In the genomic region with DNA sequence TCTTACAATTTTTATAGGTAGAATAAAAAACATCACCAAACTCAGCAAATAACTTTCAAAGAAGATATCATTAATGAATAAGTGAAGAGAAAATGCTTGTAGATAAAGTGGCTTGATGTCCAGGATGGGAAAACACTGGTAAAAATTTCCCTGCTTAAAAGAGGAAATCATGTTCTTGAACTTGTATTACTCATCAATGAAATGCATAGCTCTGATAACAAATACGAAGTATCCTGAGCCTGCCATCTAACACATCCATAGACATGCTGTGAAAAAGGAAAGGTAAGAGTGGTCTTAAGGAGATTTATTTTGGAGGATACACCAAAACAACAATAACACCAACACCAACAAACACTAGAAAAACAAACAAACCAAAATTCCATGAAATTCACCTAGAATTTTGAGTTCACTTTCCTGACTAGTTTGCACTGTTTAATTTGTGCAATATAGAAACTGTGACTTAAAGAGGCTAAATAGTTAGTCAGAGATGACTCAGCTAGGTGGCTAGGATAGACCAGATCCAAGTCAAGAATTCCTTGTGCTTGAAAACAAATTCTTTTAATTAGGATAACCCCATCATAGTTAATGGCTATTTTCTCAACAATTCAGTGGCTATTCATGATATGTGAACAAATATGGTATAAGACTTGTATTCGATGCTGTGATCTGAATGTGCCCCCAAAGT, we compare ENCODE assay signal across 21 cellular contexts.
DNase-seq lines count a peak whose midpoint lies in the region; ATAC-seq and TF ChIP-seq lines count a peak whose summit lies in the region.
"Had no signal": no experiment of that assay in that cellular context is flagged by ENCODE, and none has a peak within 500 bp of the region (broad histone marks: within the 10 kb centered on the region; RNA-seq: fewer than 3 reads in every experiment).

No MANE protein-coding gene starts in this region.

- H3K4me3 ChIP-seq in PC-3 (ENCODE audit: low read length), result peak overlapping the region; percentile 48
- H3K4me3 ChIP-seq in cardiac fibroblast (replicated peaks in 1 of 2; ENCODE audit: low read depth in 2 of 2, low read length in 2 of 2), result no peak overlapping the region
- no peak overlapping the region for H3K4me3 ChIP-seq in body of pancreas
- H3K4me3 ChIP-seq: GM12878, lower lobe of right lung, right atrium auricular region, SK-N-MC, tibial artery had no signal

- H4K20me1 ChIP-seq in PC-3 (ENCODE audit: low read length), result no peaks in the 10 kb centered on the region

- 62 to 68% methylated on average over 2 of the region's 2 CpGs for WGBS in body of pancreas, 2 donors

- H3K27ac ChIP-seq in PC-3 (ENCODE audit: low read length) (peak overlapping the region; percentile 88), body of pancreas (no peak overlapping the region)
- H3K27ac ChIP-seq: lower lobe of right lung, right atrium auricular region, SK-N-MC, tibial artery had no signal

- no peaks in the 10 kb centered on the region for H3K27me3 ChIP-seq in PC-3 (ENCODE audit: low read length)
- H3K27me3 ChIP-seq in body of pancreas, result no peaks in the 10 kb centered on the region
- H3K27me3 ChIP-seq: right atrium auricular region, tibial artery had no signal

- H3K79me2 ChIP-seq in PC-3 (ENCODE audit: low read length), result no peaks in the 10 kb centered on the region

- peak overlapping the region; percentile 76 for H3K4me2 ChIP-seq in PC-3 (ENCODE audit: low read length)

- H3K4me1 ChIP-seq in PC-3 (ENCODE audit: insufficient read depth, low read length) (peaks cover 44% of the 10 kb centered on the region), body of pancreas (no peaks in the 10 kb centered on the region)
- H3K4me1 ChIP-seq: lower lobe of right lung, right atrium auricular region, tibial artery had no signal

- intact Hi-C loops in PC-3 (cut with micrococcal nuclease), result loop anchor here (2.0 to 10.0 kb wide), 2 partner anchors 244 to 612 kb away; no protein-coding TSS in a partner anchor
- intact Hi-C loops in body of pancreas (cut with DNase I), result no loop called here

- ATAC-seq in PC-3, result peak; percentile 65
- ATAC-seq in body of pancreas, result no peak
- no peak for ATAC-seq in GM21447 (IDR thresholded peaks at IDR 0.05; ENCODE audit: unreplicated experiment)
- ATAC-seq in HG02852 (IDR thresholded peaks at IDR 0.05; ENCODE audit: unreplicated experiment), result no peak
- ATAC-seq: GM12878; lower lobe of right lung; natural killer cell treated with Interleukin-12 subunit alpha and Interleukin-12 subunit beta and Interleukin-15 and Interleukin-18, amount 100 ng/mL, for 72 hours had no signal

- H2AFZ ChIP-seq in PC-3 (ENCODE audit: low read length), result peak overlapping the region; percentile 22; the same call in 1 of the 2 replicates

- no peaks in the 10 kb centered on the region for H3K9me3 ChIP-seq in PC-3 (ENCODE audit: low read length)
- no peaks in the 10 kb centered on the region for H3K9me3 ChIP-seq in body of pancreas
- H3K9me3 ChIP-seq: lower lobe of right lung, right atrium auricular region, tibial artery had no signal

- CTCF ChIA-PET in PC-3 (lab: Charles Lee), result no interaction called here

- DNase-seq in Daoy (ENCODE audit: low read depth) (peak; percentile 46), PC-3 (peak; percentile 96), cardiac fibroblast (ENCODE audit: low read depth in 2 of 2) (peak; percentile 22 to 72), kidney tubule cell (ENCODE audit: low spot score) (peak; percentile 49), body of pancreas (no peak), HK-2 (ENCODE audit: unreplicated experiment) (no peak)
- DNase-seq: activated gamma-delta T cell treated with Interleukin-2 at 50 U/mL for 16 hours; C1 segment of cervical spinal cord; central memory CD4-positive, alpha-beta T cell; DND-41; erythroblast; lower lobe of right lung; NCI-H1105 treated with DMSO at 0.1 percent for 48 hours; stimulated activated CD4-positive, alpha-beta T cell treated with anti-CD3 and anti-CD28 coated beads, Interleukin-4, amount 100 ng/mL, for 1 hour; tibial artery had no signal

- H3K9me2 ChIP-seq in PC-3 (replicated peaks; ENCODE audit: low read length), result no peaks in the 10 kb centered on the region

- no peaks in the 10 kb centered on the region for H3K36me3 ChIP-seq in PC-3 (ENCODE audit: low read depth, low read length)
- no peaks in the 10 kb centered on the region for H3K36me3 ChIP-seq in body of pancreas (replicated peaks in 1 of 2; ENCODE audit: insufficient read depth in 1 of 2, low read depth in 2 of 2)
- H3K36me3 ChIP-seq: lower lobe of right lung, right atrium auricular region, tibial artery had no signal

- no peak for TF ChIP-seq CTCF in PC-3 (conservative IDR thresholded peaks at IDR 0.05; ENCODE audit: low read depth, low read length)
- TF ChIP-seq CTCF in cardiac fibroblast (IDR thresholded peaks at IDR 0.05; ENCODE audit: low read depth, low read length), result no peak
- no peak for TF ChIP-seq CTCF in body of pancreas (IDR thresholded peaks at IDR 0.05)

- no peak for TF ChIP-seq POLR2A in body of pancreas (IDR thresholded peaks at IDR 0.05)

- BruUV-seq in PC-3 (replicated peaks; lab: Mats Ljungman, UMichigan), result no TSS peak

- peaks cover 10% of the 10 kb centered on the region for H3F3A ChIP-seq in PC-3 (ENCODE audit: low read length, unreplicated experiment)

- POLR2A ChIA-PET in PC-3 (lab: Charles Lee; ENCODE audit: unreplicated experiment), result no interaction called here

- H3K9ac ChIP-seq in PC-3 (ENCODE audit: low read length), result peak overlapping the region; percentile 44

Comparison
In these comparisons a context has a peak if more than half of its experiments do, and no peak if none do; other contexts are left out.
1. DNase-seq: peak in Daoy (single experiment), PC-3 (single experiment), cardiac fibroblast (2 of 2) and kidney tubule cell (single experiment); none in body of pancreas (0 of 4) and HK-2 (single experiment).